25 cellular contexts compared by ENCODE assay signal in genomic region chr1:222247081-222247480, GRCh38.
"Had no signal": no experiment of that assay in that cellular context is flagged by ENCODE, and none has a peak within 500 bp of the region (broad histone marks: within the 10 kb centered on the region; RNA-seq: fewer than 3 reads in every experiment).

No MANE protein-coding gene starts in this region.

- H3K4me3 ChIP-seq: body of pancreas, hepatocyte, sigmoid colon, uterus had no signal

- H3K27ac Mint-ChIP-seq: activated CD4-positive, alpha-beta memory T cell treated with anti-CD3 and anti-CD28 coated beads, Interleukin-2, amount 10 ng/mL, durations not matched to agents 7 days and 5 days; activated CD4-positive, alpha-beta T cell treated with anti-CD3 and anti-CD28 coated beads, Interleukin-2, amount 10 ng/mL, durations not matched to agents 24 days and 14 days; activated naive CD4-positive, alpha-beta T cell treated with anti-CD3 and anti-CD28 coated beads, Interleukin-2, amount 50 U/mL, for 24 hours; activated T-helper 1 cell treated with anti-CD3 and anti-CD28 coated beads, Interleukin-12 subunit alpha, Interleukin-12 subunit beta, Interleukin-2, Interleukin-4 antibody, amounts not matched to agents 30 ng/mL and 10 ng/mL and 1 ng/mL, durations not matched to agents 14 hours and 24 hours and 36 hours; dendritic cell treated with granulocyte-macrophage colony-stimulating factor and Interleukin-4, amounts not matched to agents 40 ng/mL and 50 ng/mL, for 4 days; naive B cell; progenitor cell of endocrine pancreas; stimulated activated naive B cell treated with anti-CD40 and anti-IgM and Interleukin-4, amounts not matched to agents 10 μg/mL and 1 μg/mL and 100 μg/mL, for 72 hours; T-helper 1 cell treated with Interleukin-12 subunit alpha and Interleukin-12 subunit beta and Interleukin-4 antibody, amounts not matched to agents 30 μg/mL and 1 μg/mL, for 36 hours had no signal

- DNase-seq: activated CD4-positive, alpha-beta memory T cell treated with anti-CD3 and anti-CD28 coated beads, Interleukin-2, amount 10 ng/mL, durations not matched to agents 7 days and 5 days; activated CD4-positive, alpha-beta T cell treated with anti-CD3 and anti-CD28 coated beads, Interleukin-2, amount 10 ng/mL, durations not matched to agents 24 days and 14 days; activated gamma-delta T cell treated with Interleukin-2 at 50 U/mL for 16 hours; activated T-cell treated with anti-CD3 and anti-CD28 coated beads for 4 hours; anterior cingulate cortex; body of pancreas; effector CD8-positive, alpha-beta T cell; glutamatergic neuron; islet precursor cell; left colon; naive B cell; retina; sigmoid colon; stimulated activated CD4-positive, alpha-beta T cell treated with anti-CD3 and anti-CD28 coated beads, Interleukin-2, amount 100 ng/mL, for 48 hours; stimulated activated CD8-positive, alpha-beta memory T cell treated with anti-CD3 and anti-CD28 coated beads, Interleukin-4, amount 100 ng/mL, for 48 hours; stimulated activated naive B cell treated with anti-CD40 and anti-IgM and Interleukin-4, amounts not matched to agents 10 μg/mL and 1 μg/mL and 100 μg/mL, for 72 hours; trophoblast cell; uterus had no signal

- H3K4me1 Mint-ChIP-seq: activated CD4-positive, alpha-beta memory T cell treated with anti-CD3 and anti-CD28 coated beads, Interleukin-2, amount 10 ng/mL, durations not matched to agents 7 days and 5 days; activated CD4-positive, alpha-beta T cell treated with anti-CD3 and anti-CD28 coated beads, Interleukin-2, amount 10 ng/mL, durations not matched to agents 24 days and 14 days; stimulated activated naive B cell treated with anti-CD40 and anti-IgM and Interleukin-4, amounts not matched to agents 10 μg/mL and 1 μg/mL and 100 μg/mL, for 72 hours had no signal

- H3K36me3 Mint-ChIP-seq: naive B cell; stimulated activated naive B cell treated with anti-CD40 and anti-IgM and Interleukin-4, amounts not matched to agents 10 μg/mL and 1 μg/mL and 100 μg/mL, for 72 hours had no signal

- H3K27me3 ChIP-seq: body of pancreas, hepatocyte, sigmoid colon had no signal

- H3K36me3 ChIP-seq: sigmoid colon, uterus had no signal

- H3K27ac ChIP-seq: body of pancreas, hepatocyte, sigmoid colon, uterus had no signal

- H3K4me1 ChIP-seq: body of pancreas, sigmoid colon, uterus had no signal

- H3K4me3 Mint-ChIP-seq: activated CD4-positive, alpha-beta memory T cell treated with anti-CD3 and anti-CD28 coated beads, Interleukin-2, amount 10 ng/mL, durations not matched to agents 7 days and 5 days; activated CD4-positive, alpha-beta T cell treated with anti-CD3 and anti-CD28 coated beads, Interleukin-2, amount 10 ng/mL, durations not matched to agents 24 days and 14 days; activated naive CD4-positive, alpha-beta T cell treated with anti-CD3 and anti-CD28 coated beads, Interleukin-2, amount 50 U/mL, for 24 hours; activated T-helper 1 cell treated with anti-CD3 and anti-CD28 coated beads, Interleukin-12 subunit alpha, Interleukin-12 subunit beta, Interleukin-2, Interleukin-4 antibody, amounts not matched to agents 30 ng/mL and 10 ng/mL and 1 ng/mL, durations not matched to agents 14 hours and 24 hours and 36 hours; dendritic cell treated with granulocyte-macrophage colony-stimulating factor and Interleukin-4, amounts not matched to agents 40 ng/mL and 50 ng/mL, for 4 days; naive B cell; neural crest cell; stimulated activated naive B cell treated with anti-CD40 and anti-IgM and Interleukin-4, amounts not matched to agents 10 μg/mL and 1 μg/mL and 100 μg/mL, for 72 hours; T-helper 1 cell treated with Interleukin-12 subunit alpha and Interleukin-12 subunit beta and Interleukin-4 antibody, amounts not matched to agents 30 μg/mL and 1 μg/mL, for 36 hours had no signal

- H3K9me3 Mint-ChIP-seq: activated CD4-positive, alpha-beta memory T cell treated with anti-CD3 and anti-CD28 coated beads, Interleukin-2, amount 10 ng/mL, durations not matched to agents 7 days and 5 days; activated CD4-positive, alpha-beta T cell treated with anti-CD3 and anti-CD28 coated beads, Interleukin-2, amount 10 ng/mL, durations not matched to agents 24 days and 14 days; activated naive CD4-positive, alpha-beta T cell treated with anti-CD3 and anti-CD28 coated beads, Interleukin-2, amount 50 U/mL, for 24 hours; activated T-helper 1 cell treated with anti-CD3 and anti-CD28 coated beads, Interleukin-12 subunit alpha, Interleukin-12 subunit beta, Interleukin-2, Interleukin-4 antibody, amounts not matched to agents 30 ng/mL and 10 ng/mL and 1 ng/mL, durations not matched to agents 14 hours and 24 hours and 36 hours; dendritic cell treated with granulocyte-macrophage colony-stimulating factor and Interleukin-4, amounts not matched to agents 40 ng/mL and 50 ng/mL, for 4 days; neural crest cell; stimulated activated naive B cell treated with anti-CD40 and anti-IgM and Interleukin-4, amounts not matched to agents 10 μg/mL and 1 μg/mL and 100 μg/mL, for 72 hours; T-helper 1 cell treated with Interleukin-12 subunit alpha and Interleukin-12 subunit beta and Interleukin-4 antibody, amounts not matched to agents 30 μg/mL and 1 μg/mL, for 36 hours had no signal

- H3K27me3 Mint-ChIP-seq: activated CD4-positive, alpha-beta memory T cell treated with anti-CD3 and anti-CD28 coated beads, Interleukin-2, amount 10 ng/mL, durations not matched to agents 7 days and 5 days; activated CD4-positive, alpha-beta T cell treated with anti-CD3 and anti-CD28 coated beads, Interleukin-2, amount 10 ng/mL, durations not matched to agents 24 days and 14 days; activated naive CD4-positive, alpha-beta T cell treated with anti-CD3 and anti-CD28 coated beads, Interleukin-2, amount 50 U/mL, for 24 hours; dendritic cell treated with granulocyte-macrophage colony-stimulating factor and Interleukin-4, amounts not matched to agents 40 ng/mL and 50 ng/mL, for 4 days had no signal

- H3K9me3 ChIP-seq: body of pancreas, sigmoid colon, uterus had no signal
